8 cellular contexts compared by ENCODE assay signal in the genomic region with DNA sequence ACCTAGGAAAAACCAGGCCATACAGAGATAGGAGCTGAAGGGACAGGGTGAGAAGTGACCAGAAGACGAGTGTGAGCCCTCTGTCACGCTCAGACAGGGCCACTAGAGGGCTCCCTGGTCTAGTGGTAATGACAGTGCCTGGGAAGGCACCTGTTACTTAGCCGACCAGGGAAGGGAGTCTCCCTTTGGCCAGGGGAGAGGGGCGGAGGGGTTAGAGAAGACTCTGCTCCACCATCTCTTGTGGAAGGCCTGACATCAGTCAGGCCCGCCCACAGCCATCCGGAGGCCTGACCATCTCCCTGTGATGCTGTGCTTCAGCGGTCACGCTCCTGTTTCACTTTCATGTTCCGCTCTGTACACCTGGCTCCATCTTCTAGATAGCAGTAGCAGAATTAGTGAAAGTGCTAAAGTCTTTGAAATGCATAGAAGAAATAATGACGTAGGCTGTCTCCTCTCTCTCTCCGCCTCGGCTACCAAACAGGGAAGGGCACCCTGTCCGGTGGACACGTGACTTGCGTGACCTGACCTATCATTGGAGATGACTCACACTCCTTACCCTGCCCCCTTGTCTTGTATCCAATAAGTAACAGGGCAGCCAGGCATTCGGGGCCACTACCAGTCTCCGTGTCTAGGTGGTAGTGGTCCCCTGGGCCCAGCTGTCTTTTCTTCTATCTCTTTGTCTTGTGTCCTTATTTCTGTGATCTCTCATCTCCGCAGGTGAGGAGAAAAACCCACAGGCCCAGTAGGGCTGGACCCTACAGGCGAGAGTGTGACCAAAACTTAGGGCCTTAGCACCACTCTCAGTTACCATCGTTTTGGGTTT. TPM values are rescaled to one million over a fixed set of nuclear protein-coding genes. Genes with fewer than 3 reads are reported as not detected.
DNase-seq lines count a peak whose midpoint lies in the region; ATAC-seq and TF ChIP-seq lines count a peak whose summit lies in the region.

No MANE protein-coding gene starts in this region.

- no peaks in the 10 kb centered on the region for H3K36me3 ChIP-seq in psoas muscle (ENCODE audit: insufficient read depth in 1 of 2, low read depth in 1 of 2)

- WGBS in psoas muscle, 3 donors, result 38 to 57% (median 44%) methylated on average over 20 of the region's 20 CpGs

- peak overlapping the region; percentile 61 for H3K4me3 ChIP-seq in psoas muscle

- H3K27me3 ChIP-seq in psoas muscle (ENCODE audit: insufficient read depth in 3 of 3, low read length in 2 of 3), result no peaks in the 10 kb centered on the region

- DNase-seq in COLO668 (lab: John Stamatoyannopoulos, UW; ENCODE audit: unreplicated experiment), result peak; percentile 65
- DNase-seq in RPMI7951 (ENCODE audit: low read depth), result peak; percentile 47
- peak; percentile 76 for DNase-seq in activated naive CD4-positive, alpha-beta T cell treated with Interleukin-2 at 50 U/mL for 16 hours
- peak; percentile 73 for DNase-seq in Right ventricle myocardium superior
- peak; percentile 74 to 86 for DNase-seq in psoas muscle
- DNase-seq in NCI-H446 treated with DMSO at 0.1 percent for 48 hours (lab: John Stamatoyannopoulos, UW), result no peak

- peaks cover 3% of the 10 kb centered on the region for H3K4me1 ChIP-seq in psoas muscle

- ATAC-seq in GM19351 (IDR thresholded peaks at IDR 0.05; ENCODE audit: unreplicated experiment) (peak; percentile 88), HG03457 (IDR thresholded peaks at IDR 0.05; ENCODE audit: unreplicated experiment) (peak; percentile 83), Right ventricle myocardium superior (ENCODE audit: poor library complexity) (peak; percentile 59), psoas muscle (peak; percentile 92 to 96 (median 93))

- peak; percentile 81 for TF ChIP-seq CTCF in psoas muscle (IDR thresholded peaks at IDR 0.05)

- no peaks in the 10 kb centered on the region for H3K9me3 ChIP-seq in psoas muscle

- intact Hi-C loops in Right ventricle myocardium superior (cut with DNase I) (no loop called here), psoas muscle (cut with DNase I) (no loop called here)

- H3K27ac ChIP-seq in psoas muscle, result peak overlapping the region; percentile 71

RNA-seq across cellular contexts. Expression of a gene that starts 26.7 kb away (rescaled TPM):
- not detected in 2 replicates for total RNA-seq in RPMI7951 (2014; rRNA removed; shearing (Covaris generic))
- total RNA-seq in Right ventricle myocardium superior (not detected), psoas muscle (not detected)
- not detected for polyA plus RNA-seq in psoas muscle

RNA-seq across cellular contexts. Expression of a gene that starts 26.8 kb away (rescaled TPM):
- total RNA-seq in RPMI7951 (2014; rRNA removed; shearing (Covaris generic)), result 11.7 and 19.6 TPM in 2 replicates
- total RNA-seq in Right ventricle myocardium superior, result 23.9 TPM
- 10 to 100 TPM; 29.6 to 39.9 (median 31.5) TPM for total RNA-seq in psoas muscle
- polyA plus RNA-seq in psoas muscle, result 10 to 100 TPM in 2 of 3 donors, 1 to 10 TPM in 1; 6.7 to 25.2 (median 10.2) TPM
